In the genomic region with DNA sequence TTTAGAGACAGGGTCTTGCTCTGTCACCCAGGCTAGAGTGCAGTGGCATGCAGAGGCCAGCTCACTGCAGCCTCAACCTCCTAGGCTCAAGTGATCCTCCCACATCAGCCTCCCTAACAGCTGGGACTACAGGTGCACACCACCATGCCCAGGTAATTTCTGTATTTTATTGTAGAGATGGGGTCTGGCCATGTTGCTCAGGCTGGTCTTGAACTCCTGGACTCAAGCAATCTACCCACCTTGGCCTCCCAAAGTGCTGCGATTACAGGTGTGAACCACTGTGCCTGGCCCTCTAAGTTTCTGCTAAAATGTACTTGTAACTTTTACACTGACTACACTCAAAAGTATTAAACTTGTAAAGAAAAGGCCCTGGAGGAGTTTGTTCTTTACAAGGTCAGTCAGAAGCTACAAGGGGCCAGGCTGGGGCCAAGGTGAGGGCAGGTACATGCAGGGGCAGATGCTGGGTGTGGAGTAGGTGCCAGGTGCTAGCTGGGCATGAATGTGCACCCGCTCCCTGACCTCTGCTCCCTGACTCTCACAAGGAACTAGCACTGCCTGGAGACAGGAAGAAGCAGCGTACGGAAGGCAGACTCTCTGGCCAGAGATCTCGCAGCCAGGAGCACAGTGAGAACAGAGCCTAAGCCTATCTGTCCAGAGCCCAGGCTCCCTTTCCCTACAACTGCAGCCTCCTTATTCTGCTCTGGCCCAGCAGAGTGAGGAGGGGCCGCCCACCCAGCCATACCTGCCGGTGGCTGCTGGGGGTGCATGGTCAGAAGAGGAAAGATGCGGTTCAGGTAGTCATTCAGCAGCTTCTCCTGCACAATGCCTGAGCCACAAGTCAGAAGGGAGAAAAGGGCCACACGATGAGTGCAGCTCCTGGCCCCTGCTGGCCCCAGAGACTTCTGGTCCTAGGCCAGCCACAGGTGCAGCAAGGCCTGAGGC, we compare ENCODE assay signal across 9 cellular contexts. TPM values are rescaled to one million over a fixed set of nuclear protein-coding genes. Genes with fewer than 3 reads are reported as not detected.
DNase-seq lines count a peak whose midpoint lies in the region; ATAC-seq, FAIRE-seq and TF ChIP-seq lines count a peak whose summit lies in the region.
"Not testable (repeated sequence)": the region's sequence is repeated elsewhere in the genome, so short reads cannot be mapped to it uniquely, and the experiment has no call there.
"Had no signal": no experiment of that assay in that cellular context is flagged by ENCODE, and none has a peak within 500 bp of the region (broad histone marks: within the 10 kb centered on the region; RNA-seq: fewer than 3 reads in every experiment).

No MANE protein-coding gene starts in this region.

- TF ChIP-seq EP300 in SK-N-SH (IDR thresholded peaks at IDR 0.05; ENCODE audit: borderline replicate concordance in 1 of 2, low read depth in 1 of 2, low read length in 1 of 2); K562 (IDR thresholded peaks at IDR 0.05; ENCODE audit: low read length): not testable (repeated sequence)

- TF ChIP-seq CTCF in SK-N-SH (IDR thresholded peaks at IDR 0.05); K562 (IDR thresholded peaks at IDR 0.05 in 2 of 3, conservative IDR thresholded peaks at IDR 0.05 in 1 of 3; ENCODE audit: insufficient read depth in 2 of 3, low read depth in 1 of 3, low read length in 3 of 3); heart left ventricle (IDR thresholded peaks at IDR 0.05); testis (IDR thresholded peaks at IDR 0.05): not testable (repeated sequence)

- H2BK15ac ChIP-seq in mesenchymal stem cell (ENCODE audit: low read depth, poor library complexity, severe bottlenecking) = not testable (repeated sequence)

- H3K79me2 ChIP-seq in SK-N-SH (ENCODE audit: insufficient read depth) (peaks cover 67% of the 10 kb centered on the region), K562 (ENCODE audit: control insufficient read depth, insufficient read depth, low read length) (peaks cover 71% of the 10 kb centered on the region)

- not testable (repeated sequence) for H4K20me1 ChIP-seq in SK-N-SH (ENCODE audit: insufficient read depth)
- H4K20me1 ChIP-seq in K562 (replicated peaks; ENCODE audit: control insufficient read depth, insufficient read depth, low read length) = peaks cover 19% of the 10 kb centered on the region; the same call in 1 of the 2 replicates

- not testable (repeated sequence) for H2AFZ ChIP-seq in SK-N-SH (ENCODE audit: low read depth); K562 (ENCODE audit: low read depth, low read length); mesenchymal stem cell (ENCODE audit: low read depth, low read length)

- not testable (repeated sequence) for H3F3A ChIP-seq in SK-N-SH (replicated peaks; ENCODE audit: insufficient read depth)

- POLR2A ChIA-PET in CD4-positive, alpha-beta memory T cell (lab: Charles Lee; ENCODE audit: partially characterized antibody); SK-N-SH (lab: Yijun Ruan, JAX): not testable (repeated sequence)
- POLR2A ChIA-PET in K562 (lab: Yijun Ruan, JAX) = interaction anchor here (0.8 to 4.8 kb wide), 4 partner anchors 12 to 21 kb away, joined by 5 to 37 read pairs (median 7); no protein-coding TSS in a partner anchor

- H3K4ac ChIP-seq in mesenchymal stem cell (ENCODE audit: low read depth in 1 of 2, low read length in 2 of 2) = not testable (repeated sequence)

- not testable (repeated sequence) for H3K36me3 Mint-ChIP-seq in CD4-positive, alpha-beta memory T cell; activated T-cell treated with anti-CD3 and anti-CD28 coated beads, Interleukin-2, amount 50 U/mL, for 24 hours (ENCODE audit: low read depth)

- peak overlapping the region; percentile 97 for H3K4me2 ChIP-seq in SK-N-SH
- H3K4me2 ChIP-seq in K562 (ENCODE audit: insufficient read depth, low read length) = peak overlapping the region; percentile 82
- H3K4me2 ChIP-seq in mesenchymal stem cell (ENCODE audit: low read length, poor library complexity, severe bottlenecking) = not testable (repeated sequence)

- not testable (repeated sequence) for TF ChIP-seq RAD21 in SK-N-SH (IDR thresholded peaks at IDR 0.05; ENCODE audit: low read length); K562 (CRISPR knock-in tag; conservative IDR thresholded peaks at IDR 0.05 in 1 of 2, IDR thresholded peaks at IDR 0.05 in 1 of 2)

- not testable (repeated sequence) for BruUV-seq in K562 (replicated peaks; lab: Mats Ljungman, UMichigan)

- not testable (repeated sequence) for H3K27ac Mint-ChIP-seq in CD4-positive, alpha-beta memory T cell; activated T-cell treated with anti-CD3 and anti-CD28 coated beads, Interleukin-2, amount 50 U/mL, for 24 hours

- not testable (repeated sequence) for H2BK120ac ChIP-seq in mesenchymal stem cell (ENCODE audit: low read depth, low read length)

- H3K79me1 ChIP-seq in mesenchymal stem cell (replicated peaks; ENCODE audit: low read length, poor library complexity, severe bottlenecking) = peaks cover 51% of the 10 kb centered on the region

- CTCF ChIA-PET in CD4-positive, alpha-beta memory T cell (lab: Charles Lee; ENCODE audit: partially characterized antibody); K562 (lab: Yijun Ruan, JAX; ENCODE audit: low intra/inter-chr PET ratio): not testable (repeated sequence)
- CTCF ChIA-PET in SK-N-SH (lab: Yijun Ruan, JAX) = interaction anchor here (0.8 to 2.2 kb wide), 5 partner anchors 18 to 30 kb away, joined by 4 to 9 read pairs (median 5); no protein-coding TSS in a partner anchor

- not testable (repeated sequence) for H3K4me1 Mint-ChIP-seq in CD4-positive, alpha-beta memory T cell; activated T-cell treated with anti-CD3 and anti-CD28 coated beads, Interleukin-2, amount 50 U/mL, for 24 hours (ENCODE audit: low read depth)

- 77% methylated on average over 8 of the region's 9 CpGs for WGBS in SK-N-SH (ENCODE audit: low lambda C conversion rate)
- 62% methylated on average over 6 of the region's 9 CpGs for WGBS in K562 (ENCODE audit: insufficient coverage, low coverage, missing lambda C conversion rate)
- 70 to 84% (median 77%) methylated on average over 7 to 9 of the region's 9 CpGs for WGBS in heart left ventricle, 4 donors
- 79% methylated on average over 9 of the region's 9 CpGs for WGBS in mesenchymal stem cell
- whole genome bisulfite sequencing in testis, 2 donors = 66 to 72% methylated on average over 7 to 8 of the region's 9 CpGs

- not testable (repeated sequence) for ATAC-seq in K562, heart left ventricle

- H4K8ac ChIP-seq in mesenchymal stem cell (ENCODE audit: low read length) = peak overlapping the region; percentile 53

- H4K91ac ChIP-seq in mesenchymal stem cell (ENCODE audit: low read length) = not testable (repeated sequence)

- peaks cover 48% of the 10 kb centered on the region for H3K4me1 ChIP-seq in CD4-positive, alpha-beta memory T cell (ENCODE audit: insufficient read depth, low read length)
- H3K4me1 ChIP-seq in SK-N-SH (ENCODE audit: control insufficient read depth in 1 of 2, insufficient read depth in 2 of 2, low read depth in 1 of 2, low read length in 1 of 2) (peaks cover 15 to 25% of the 10 kb centered on the region in 2 experiments; a peak in 2 of 4 replicates), K562 (replicated peaks in 1 of 2; ENCODE audit: control insufficient read depth in 2 of 2, insufficient read depth in 2 of 2, low read length in 2 of 2) (peaks cover 27 to 52% of the 10 kb centered on the region in 2 experiments), heart left ventricle (peaks cover 6 to 47% (median 30%) of the 10 kb centered on the region in 12 donors), mesenchymal stem cell (ENCODE audit: control insufficient read depth, insufficient read depth, low read depth, low read length) (peaks cover 24% of the 10 kb centered on the region), testis (peaks cover 27% of the 10 kb centered on the region)

- not testable (repeated sequence) for H3K27ac ChIP-seq in CD4-positive, alpha-beta memory T cell (ENCODE audit: low read depth, low read length); SK-N-SH (ENCODE audit: low read depth in 2 of 2, low read length in 1 of 2); K562 (ENCODE audit: extremely low read depth, low read depth, low read length); heart left ventricle; mesenchymal stem cell (ENCODE audit: low read length, poor library complexity, severe bottlenecking); testis

- in situ Hi-C loops in K562 (cut with MboI) = loop anchor here (5.0 kb wide), 2 partner anchors 75 to 105 kb away; no protein-coding TSS in a partner anchor

- not testable (repeated sequence) for H3K9me3 ChIP-seq in CD4-positive, alpha-beta memory T cell (ENCODE audit: control insufficient read depth in 1 of 2, low read length in 2 of 2); SK-N-SH; K562 (replicated peaks; ENCODE audit: control insufficient read depth, insufficient read depth, low read depth, low read length); heart left ventricle; mesenchymal stem cell (ENCODE audit: control insufficient read depth, low read length); testis

- peak overlapping the region in 5 of 8 donors; percentile 5 to 38 (median 30) for H3K4me3 Mint-ChIP-seq in CD4-positive, alpha-beta memory T cell
- H3K4me3 Mint-ChIP-seq in activated T-cell treated with anti-CD3 and anti-CD28 coated beads, Interleukin-2, amount 50 U/mL, for 24 hours = not testable (repeated sequence)

- H2AK5ac ChIP-seq in mesenchymal stem cell (ENCODE audit: low read length, severe bottlenecking) = not testable (repeated sequence)

- H3K27me3 ChIP-seq in CD4-positive, alpha-beta memory T cell (ENCODE audit: insufficient read depth, low read length); SK-N-SH (ENCODE audit: insufficient read depth); K562 (ENCODE audit: control insufficient read depth in 2 of 2, insufficient read depth in 2 of 2, low read length in 2 of 2); heart left ventricle; mesenchymal stem cell (ENCODE audit: control insufficient read depth in 1 of 2, insufficient read depth in 1 of 2, low read length in 2 of 2); testis: not testable (repeated sequence)

- not testable (repeated sequence) for FAIRE-seq in K562 (lab: Jason Lieb, UNC)

- not testable (repeated sequence) for H3K14ac ChIP-seq in mesenchymal stem cell (ENCODE audit: low read length in 2 of 2)

- not testable (repeated sequence) for H2BK5ac ChIP-seq in mesenchymal stem cell (ENCODE audit: low read depth, low read length, poor library complexity, severe bottlenecking)

- not testable (repeated sequence) for H3K27me3 Mint-ChIP-seq in CD4-positive, alpha-beta memory T cell; activated T-cell treated with anti-CD3 and anti-CD28 coated beads, Interleukin-2, amount 50 U/mL, for 24 hours

- H3K36me3 ChIP-seq in CD4-positive, alpha-beta memory T cell (ENCODE audit: insufficient read depth, low read length); SK-N-SH (replicated peaks in 1 of 2; ENCODE audit: control insufficient read depth in 1 of 2, insufficient read depth in 2 of 2, low read length in 1 of 2); testis (ENCODE audit: low read depth, missing control alignments): not testable (repeated sequence)
- H3K36me3 ChIP-seq in K562 (ENCODE audit: control insufficient read depth, insufficient read depth, low read length) (peaks cover 39% of the 10 kb centered on the region), heart left ventricle (peaks cover 0 to 16% (median 0%) of the 10 kb centered on the region in 9 donors), mesenchymal stem cell (ENCODE audit: control insufficient read depth in 1 of 2, insufficient read depth in 2 of 2, low read depth in 1 of 2, low read length in 2 of 2) (peaks cover 0 to 10% of the 10 kb centered on the region in 2 experiments)

- H3K9me2 ChIP-seq in SK-N-SH = not testable (repeated sequence)

- H3K9ac ChIP-seq in SK-N-SH (peak overlapping the region; percentile 90; the same call in 1 of the 2 replicates), K562 (ENCODE audit: insufficient read depth in 1 of 2, low read depth in 2 of 2, low read length in 2 of 2) (peak overlapping the region; percentile 76 to 97; a peak in 3 of 4 replicates), mesenchymal stem cell (ENCODE audit: low read length) (peak overlapping the region; percentile 93)

- not testable (repeated sequence) for H3K23ac ChIP-seq in mesenchymal stem cell (ENCODE audit: low read length in 2 of 2)

- DNase-seq in CD4-positive, alpha-beta memory T cell = peak in 1 of 5 donors; percentile 35
- DNase-seq in SK-N-SH; K562 (ENCODE audit: extremely low read depth in 1 of 4, low spot score in 3 of 4); mesenchymal stem cell: not testable (repeated sequence)
- DNase-seq in activated T-cell treated with anti-CD3 and anti-CD28 coated beads, Interleukin-2, amount 50 U/mL, for 24 hours = peak; percentile 34
- DNase-seq in heart left ventricle (peak in 4 of 5 donors; percentile 17 to 69 (median 22)), posterior vena cava (ENCODE audit: low spot score) (peak; percentile 79), testis (peak; percentile 15)

- H3K4me3 ChIP-seq in CD4-positive, alpha-beta memory T cell (ENCODE audit: low read length in 2 of 2); SK-N-SH (ENCODE audit: low read depth in 2 of 2, low read length in 1 of 2); K562; testis: not testable (repeated sequence)
- peak overlapping the region in 2 of 12 donors; percentile 60 to 64 for H3K4me3 ChIP-seq in heart left ventricle
- H3K4me3 ChIP-seq in mesenchymal stem cell (ENCODE audit: insufficient read depth in 1 of 2, low read depth in 1 of 2, low read length in 2 of 2) = peak overlapping the region in 1 of 2 experiments; percentile 12

- not testable (repeated sequence) for H3K9me1 ChIP-seq in K562 (ENCODE audit: control insufficient read depth, insufficient read depth, low read length)

- not testable (repeated sequence) for H3K18ac ChIP-seq in mesenchymal stem cell (ENCODE audit: low read depth in 1 of 2, low read length in 2 of 2)

- intact Hi-C loops in CD4-positive, alpha-beta memory T cell (cut with micrococcal nuclease); K562 (cut with micrococcal nuclease); heart left ventricle (cut with DNase I); posterior vena cava (cut with DNase I); testis (cut with DNase I; ENCODE audit: low total_unique reads): not testable (repeated sequence)

- not testable (repeated sequence) for TF ChIP-seq POLR2A in K562 (conservative IDR thresholded peaks at IDR 0.05); heart left ventricle (IDR thresholded peaks at IDR 0.05); testis (IDR thresholded peaks at IDR 0.05)

- H3K9me3 Mint-ChIP-seq in CD4-positive, alpha-beta memory T cell; activated T-cell treated with anti-CD3 and anti-CD28 coated beads, Interleukin-2, amount 50 U/mL, for 24 hours: not testable (repeated sequence)

- not testable (repeated sequence) for H2BK12ac ChIP-seq in mesenchymal stem cell (ENCODE audit: low read length in 2 of 2)

RNA-seq across cellular contexts. Expression of a gene that starts 24.5 kb away (rescaled TPM):
- 1,000 to 10,000 TPM; 3,010 to 3,866 TPM for total RNA-seq in CD4-positive, alpha-beta memory T cell
- not detected for polyA plus RNA-seq in CD4-positive, alpha-beta memory T cell
- polyA plus RNA-seq in SK-N-SH (2012; rRNA removed) (not detected in 2 replicates), K562 (2011; rRNA removed) (83.9 TPM in 1 of 2 replicates, not detected in the other), K562 (2014; fragmentation: Illumina TruSeq; extraction: Trizol) (not detected in 2 replicates), K562 (2014; fragmentation: Nextera tagmentation; extraction: Ambion mirVana) (1 to 10 TPM in 1 of 2 experiments, not detected in 1; 3.0 TPM), K562 (2014; rRNA removed) (not detected in 2 replicates), heart left ventricle (not detected), testis (ENCODE audit: insufficient read depth, low read depth, low replicate concordance) (18.9 TPM)
- not detected in 2 replicates for polyA plus RNA-seq in SK-N-SH (2012; cell fraction: cytosol; rRNA removed)
- not detected in 2 replicates for polyA plus RNA-seq in SK-N-SH (2012; cell fraction: nucleus; rRNA removed)
- under 0.01 TPM in 2 replicates for total RNA-seq in K562 (2011; cell fraction: chromatin; rRNA removed; ENCODE audit: low replicate concordance)
- total RNA-seq in K562 (2011; cell fraction: nucleolus; rRNA removed) = under 0.01 and 21,200 TPM in 2 replicates
- total RNA-seq in K562 (2011; cell fraction: nucleoplasm; rRNA removed) = under 0.01 and 24,158 TPM in 2 replicates
- total RNA-seq in K562 (2014; rRNA removed) (under 0.01 TPM in 2 replicates), K562 (2014; rRNA removed; fragmentation: Illumina TruSeq; extraction: Trizol) (28,565 and 32,823 TPM in 2 replicates), K562 (2015; rRNA removed; fragmentation: Illumina TruSeq; extraction: Trizol) (20,456 and 27,045 TPM in 2 replicates), K562 (2021) (2,231 and 2,538 TPM in 2 replicates), heart left ventricle (1,000 to 10,000 TPM in 6 of 9 donors, 100 to 1,000 TPM in 1, not detected in 2; 364 to 3,776 (median 2,470) TPM), posterior vena cava (over 10,000 TPM; 12,584 to 18,986 TPM), testis (under 1 TPM; under 0.01 TPM)
- polyA plus RNA-seq in K562 (2011; cell fraction: cytosol; rRNA removed) = under 0.01 TPM in 1 of 2 replicates, not detected in the other
- polyA plus RNA-seq in K562 (2011; cell fraction: nucleus; rRNA removed) = under 0.01 and 1,424 TPM in 2 replicates
- polyA plus RNA-seq in K562 (2012) = 25.1 TPM in 1 of 2 replicates, not detected in the other
- 10,756 and 20,531 TPM in 2 replicates for polyA minus RNA-seq in K562 (2011; rRNA and poly(A)+ RNA removed)
- 58,964 and 66,171 TPM in 2 replicates for polyA minus RNA-seq in K562 (2011; cell fraction: cytosol; rRNA and poly(A)+ RNA removed)
- 66,769 and 85,880 TPM in 2 replicates for polyA minus RNA-seq in K562 (2011; cell fraction: nucleus; rRNA and poly(A)+ RNA removed)
- polyA plus RNA-seq in mesenchymal stem cell (2013, experiment 1 of 2) = not detected
- not detected for polyA plus RNA-seq in mesenchymal stem cell (2013, experiment 2 of 2)
- total RNA-seq: G401 had no signal

RNA-seq across cellular contexts. Expression of a gene that starts 28.9 kb away (rescaled TPM):
- 10 to 100 TPM; 16.7 to 17.0 TPM for total RNA-seq in CD4-positive, alpha-beta memory T cell
- 10 to 100 TPM in 1 of 2 donors, 1 to 10 TPM in 1; 4.1 to 10.4 TPM for polyA plus RNA-seq in CD4-positive, alpha-beta memory T cell
- polyA plus RNA-seq in SK-N-SH (2012; rRNA removed) = 29.8 and 39.7 TPM in 2 replicates
- 27.4 and 29.8 TPM in 2 replicates for polyA plus RNA-seq in SK-N-SH (2012; cell fraction: cytosol; rRNA removed)
- polyA plus RNA-seq in SK-N-SH (2012; cell fraction: nucleus; rRNA removed) = 42.5 and 61.4 TPM in 2 replicates
- 56.6 and 102 TPM in 2 replicates for total RNA-seq in K562 (2011; cell fraction: chromatin; rRNA removed; ENCODE audit: low replicate concordance)
- 36.9 and 44.1 TPM in 2 replicates for total RNA-seq in K562 (2011; cell fraction: nucleolus; rRNA removed)
- total RNA-seq in K562 (2011; cell fraction: nucleoplasm; rRNA removed) = 89.4 and 146 TPM in 2 replicates
- total RNA-seq in K562 (2014; rRNA removed) = 15.1 and 19.0 TPM in 2 replicates
- total RNA-seq in K562 (2014; rRNA removed; fragmentation: Illumina TruSeq; extraction: Trizol) = 20.3 and 21.2 TPM in 2 replicates
- total RNA-seq in K562 (2015; rRNA removed; fragmentation: Illumina TruSeq; extraction: Trizol) = 39.1 and 42.6 TPM in 2 replicates
- total RNA-seq in K562 (2021) = 31.4 and 33.6 TPM in 2 replicates
- 36.5 and 41.3 TPM in 2 replicates for polyA plus RNA-seq in K562 (2011; rRNA removed)
- polyA plus RNA-seq in K562 (2011; cell fraction: cytosol; rRNA removed) = 15.1 and 32.8 TPM in 2 replicates
- polyA plus RNA-seq in K562 (2011; cell fraction: nucleus; rRNA removed) = 56.8 and 69.1 TPM in 2 replicates
- polyA plus RNA-seq in K562 (2012) = 32.4 and 33.6 TPM in 2 replicates
- polyA plus RNA-seq in K562 (2014; fragmentation: Illumina TruSeq; extraction: Trizol) = 27.6 and 35.0 TPM in 2 replicates
- polyA plus RNA-seq in K562 (2014; fragmentation: Nextera tagmentation; extraction: Ambion mirVana) = 1 to 10 TPM; 5.2 to 7.9 TPM
- 24.1 and 30.7 TPM in 2 replicates for polyA plus RNA-seq in K562 (2014; rRNA removed)
- polyA minus RNA-seq in K562 (2011; rRNA and poly(A)+ RNA removed) = 28.5 and 39.5 TPM in 2 replicates
- polyA minus RNA-seq in K562 (2011; cell fraction: cytosol; rRNA and poly(A)+ RNA removed) = 10.4 and 15.7 TPM in 2 replicates
- 39.3 and 69.2 TPM in 2 replicates for polyA minus RNA-seq in K562 (2011; cell fraction: nucleus; rRNA and poly(A)+ RNA removed)
- 10 to 100 TPM in 8 of 9 donors, 1 to 10 TPM in 1; 4.7 to 18.2 (median 14.3) TPM for total RNA-seq in heart left ventricle
- 1 to 10 TPM; 4.4 to 4.8 TPM for polyA plus RNA-seq in heart left ventricle
- polyA plus RNA-seq in mesenchymal stem cell (2013, experiment 1 of 2) = 17.1 TPM
- polyA plus RNA-seq in mesenchymal stem cell (2013, experiment 2 of 2) = 15.7 TPM
- 10 to 100 TPM; 28.9 to 63.0 TPM for total RNA-seq in posterior vena cava
- total RNA-seq in testis = 100 to 1,000 TPM in 1 of 2 donors, 10 to 100 TPM in 1; 75.6 to 109 TPM
- polyA plus RNA-seq in testis (ENCODE audit: insufficient read depth, low read depth, low replicate concordance) = 93.9 TPM
